In genomic region chr12:25958254-25959068, GRCh38 we compare ENCODE assay signal across 8 cellular contexts. TPM values are rescaled to one million over a fixed set of nuclear protein-coding genes. Genes with fewer than 3 reads are reported as not detected.
DNase-seq lines count a peak whose midpoint lies in the region; ATAC-seq and TF ChIP-seq lines count a peak whose summit lies in the region.

RASSF8 (plus strand) TSS chr12:25958682; CDS start chr12:26055344, 96,662 bp downstream.

- H3K4me3 Mint-ChIP-seq in activated naive CD4-positive, alpha-beta T cell treated with anti-CD3 and anti-CD28 coated beads, Interleukin-2, amount 50 U/mL, for 24 hours, result peak within 1 kb of the TSS; percentile 82
- peak within 1 kb of the TSS; percentile 92 for H3K4me3 Mint-ChIP-seq in WTC11

- H3K27ac Mint-ChIP-seq in activated naive CD4-positive, alpha-beta T cell treated with anti-CD3 and anti-CD28 coated beads, Interleukin-2, amount 50 U/mL, for 24 hours, result no peak within 1 kb of the TSS
- peak within 1 kb of the TSS; percentile 95 for H3K27ac Mint-ChIP-seq in WTC11

- H3K9me3 Mint-ChIP-seq in activated naive CD4-positive, alpha-beta T cell treated with anti-CD3 and anti-CD28 coated beads, Interleukin-2, amount 50 U/mL, for 24 hours, result no peaks in the 10 kb centered on the region
- H3K9me3 Mint-ChIP-seq in WTC11, result peaks cover 6% of the 10 kb centered on the region

- intact Hi-C loops in testis (cut with DNase I; ENCODE audit: low total_unique reads), result loop anchor here (5.0 kb wide), 1 partner anchor 376 kb away; no protein-coding TSS in a partner anchor

- CTCF ChIA-PET in HEK293 (lab: Yijun Ruan, JAX) (interaction anchor here (0.6 to 1.9 kb wide), 8 partner anchors 12 to 896 kb away, joined by 3 to 8 read pairs (median 3); no protein-coding TSS in a partner anchor), WTC11 (lab: Charles Lee) (interaction anchor here (0.7 to 2.1 kb wide), 7 partner anchors 16 to 134 kb away, joined by 3 to 6 read pairs (median 4); no protein-coding TSS in a partner anchor)

- H3K36me3 Mint-ChIP-seq in activated naive CD4-positive, alpha-beta T cell treated with anti-CD3 and anti-CD28 coated beads, Interleukin-2, amount 50 U/mL, for 24 hours, result no peaks in the 10 kb centered on the region
- H3K36me3 Mint-ChIP-seq in WTC11, result peaks cover 16% of the 10 kb centered on the region

- H3K27me3 ChIP-seq in MG63 (no peaks in the 10 kb centered on the region), testis (no peaks in the 10 kb centered on the region)

- peak; percentile 90 for ATAC-seq in WTC11

- H3K36me3 ChIP-seq in HEK293 (ENCODE audit: control insufficient read depth in 2 of 2, insufficient read depth in 1 of 2, low read length in 2 of 2) (peaks cover 0 to 7% of the 10 kb centered on the region in 2 experiments; a peak in 1 of 3 replicates), MG63 (peaks cover 5% of the 10 kb centered on the region), testis (ENCODE audit: low read depth, missing control alignments) (no peaks in the 10 kb centered on the region)

- TF ChIP-seq CTCF in HEK293 (tag by site-specific recombination; IDR thresholded peaks at IDR 0.05) (no peak), WTC11 (IDR thresholded peaks at IDR 0.05) (no peak), testis (IDR thresholded peaks at IDR 0.05) (no peak)

- H3K4me3 ChIP-seq in HEK293 (ENCODE audit: low read depth, low read length) (peak within 1 kb of the TSS; percentile 83), MG63 (peak within 1 kb of the TSS; percentile 78), testis (peak within 1 kb of the TSS; percentile 76 to 81)

- TF ChIP-seq POLR2A in testis (IDR thresholded peaks at IDR 0.05), result no peak

- H3K4me1 Mint-ChIP-seq in activated naive CD4-positive, alpha-beta T cell treated with anti-CD3 and anti-CD28 coated beads, Interleukin-2, amount 50 U/mL, for 24 hours, result peaks cover 13% of the 10 kb centered on the region
- peaks cover 35% of the 10 kb centered on the region for H3K4me1 Mint-ChIP-seq in WTC11

- WGBS in testis, 2 donors, result 0 to 1% methylated on average over 9 to 76 of the region's 140 CpGs

- no peaks in the 10 kb centered on the region for H3K9me3 ChIP-seq in HEK293 (ENCODE audit: control insufficient read depth, insufficient read depth, low read depth, low read length)
- H3K9me3 ChIP-seq in MG63, result no peaks in the 10 kb centered on the region
- H3K9me3 ChIP-seq in testis, result no peaks in the 10 kb centered on the region

- H3K27ac ChIP-seq in HEK293 (ENCODE audit: extremely low read depth, low read depth, low read length) (peak within 1 kb of the TSS; percentile 96), epithelial cell of prostate (peak within 1 kb of the TSS; percentile 84), testis (peak within 1 kb of the TSS; percentile 80 to 96)

- peaks cover 47% of the 10 kb centered on the region for H3K27me3 Mint-ChIP-seq in activated naive CD4-positive, alpha-beta T cell treated with anti-CD3 and anti-CD28 coated beads, Interleukin-2, amount 50 U/mL, for 24 hours
- peaks cover 9% of the 10 kb centered on the region for H3K27me3 Mint-ChIP-seq in WTC11 (ENCODE audit: low read depth)

- peaks cover 11% of the 10 kb centered on the region for H3K4me1 ChIP-seq in HEK293 (ENCODE audit: control insufficient read depth, insufficient read depth, low read length)
- H3K4me1 ChIP-seq in testis, result peaks cover 12% of the 10 kb centered on the region

- POLR2A ChIA-PET in HEK293 (lab: Yijun Ruan, JAX), result interaction anchor here (1.0 to 1.5 kb wide), 2 partner anchors 10 to 59 kb away, joined by 3 to 4 read pairs; no protein-coding TSS in a partner anchor
- POLR2A ChIA-PET in WTC11 (lab: Charles Lee), result interaction anchor here (1.0 to 1.4 kb wide), 2 partner anchors 15 to 43 kb away, joined by 4 to 5 read pairs; no protein-coding TSS in a partner anchor

- DNase-seq in activated naive CD4-positive, alpha-beta T cell treated with anti-CD3 and anti-CD28 coated beads, Interleukin-2, amount 50 U/mL, for 16 hours, result no peak
- DNase-seq in MG63, result peak; percentile 82
- DNase-seq in WTC11 (ENCODE audit: low spot score), result peak; percentile 77
- DNase-seq in epithelial cell of prostate (ENCODE audit: low read depth, low spot score), result no peak
- DNase-seq in mesenteric fat pad (ENCODE audit: low spot score), result peak; percentile 92
- peak; percentile 66 for DNase-seq in testis

TF ChIP-seq in HEK293, 187 proteins besides CTCF, POLR2A, EP300 and RAD21 (continues in another document):
- TF ChIP-seq ZNF404 (tag by site-specific recombination; IDR thresholded peaks at IDR 0.05) (no peak), ZNF692 (tag by site-specific recombination; IDR thresholded peaks at IDR 0.05) (peak; percentile 100), ZNF112 (tag by site-specific recombination; IDR thresholded peaks at IDR 0.05) (no peak), ZNF837 (tag by site-specific recombination; IDR thresholded peaks at IDR 0.05) (no peak), TCF7L2 (IDR thresholded peaks at IDR 0.05; ENCODE audit: borderline replicate concordance, low read depth, low read length) (no peak), ZNF433 (tag by site-specific recombination; IDR thresholded peaks at IDR 0.05; ENCODE audit: low read depth) (no peak), ZNF621 (tag by site-specific recombination; IDR thresholded peaks at IDR 0.05) (no peak)

TF ChIP-seq in WTC11, 78 proteins besides CTCF, POLR2A, EP300 and RAD21 (continues in another document):
- TF ChIP-seq AFF4 (CRISPR knock-in tag; IDR thresholded peaks at IDR 0.05; ENCODE audit: borderline replicate concordance) (no peak), RORB (CRISPR knock-in tag; IDR thresholded peaks at IDR 0.05) (no peak), STAT6 (CRISPR knock-in tag; conservative IDR thresholded peaks at IDR 0.05; ENCODE audit: low read depth) (no peak), ZNF423 (CRISPR knock-in tag; IDR thresholded peaks at IDR 0.05) (peak; percentile 74), TEAD4 (CRISPR knock-in tag; IDR thresholded peaks at IDR 0.05) (no peak), E2F4 (CRISPR knock-in tag; IDR thresholded peaks at IDR 0.05; ENCODE audit: borderline replicate concordance, low read depth) (peak; percentile 73; the same call in 1 of the 2 replicates), MXD4 (CRISPR knock-in tag; IDR thresholded peaks at IDR 0.05; ENCODE audit: borderline replicate concordance) (no peak)

RNA-seq across cellular contexts. Expression of gene RASSF8, which starts in this region (rescaled TPM):
- total RNA-seq in MG63 (2014; rRNA removed; shearing (Covaris generic); ENCODE audit: low replicate concordance), result 7.3 and 40.9 TPM in 2 replicates
- total RNA-seq in WTC11 (2021) (40.2 to 48.6 TPM (median 42.3 TPM) in 3 replicates), mesenteric fat pad (47.0 TPM), testis (10 to 100 TPM; 71.7 to 93.5 TPM)
- 90.0 TPM for polyA plus RNA-seq in testis (ENCODE audit: insufficient read depth, low read depth, low replicate concordance)

Comparison
In these comparisons a context has a peak if more than half of its experiments do, and no peak if none do; other contexts are left out.
1. DNase-seq: peak in MG63 (single experiment), WTC11 (single experiment), mesenteric fat pad (single experiment) and testis (single experiment); none in activated naive CD4-positive, alpha-beta T cell treated with anti-CD3 and anti-CD28 coated beads, Interleukin-2, amount 50 U/mL, for 16 hours (single experiment) and epithelial cell of prostate (single experiment).
2. Peak in every context shown above with its lines, with median percentiles within 50 percentile points of each other: H3K27ac ChIP-seq and H3K4me3 ChIP-seq.